Comparison of ENCODE assay signal across 8 cellular contexts in the genomic region with DNA sequence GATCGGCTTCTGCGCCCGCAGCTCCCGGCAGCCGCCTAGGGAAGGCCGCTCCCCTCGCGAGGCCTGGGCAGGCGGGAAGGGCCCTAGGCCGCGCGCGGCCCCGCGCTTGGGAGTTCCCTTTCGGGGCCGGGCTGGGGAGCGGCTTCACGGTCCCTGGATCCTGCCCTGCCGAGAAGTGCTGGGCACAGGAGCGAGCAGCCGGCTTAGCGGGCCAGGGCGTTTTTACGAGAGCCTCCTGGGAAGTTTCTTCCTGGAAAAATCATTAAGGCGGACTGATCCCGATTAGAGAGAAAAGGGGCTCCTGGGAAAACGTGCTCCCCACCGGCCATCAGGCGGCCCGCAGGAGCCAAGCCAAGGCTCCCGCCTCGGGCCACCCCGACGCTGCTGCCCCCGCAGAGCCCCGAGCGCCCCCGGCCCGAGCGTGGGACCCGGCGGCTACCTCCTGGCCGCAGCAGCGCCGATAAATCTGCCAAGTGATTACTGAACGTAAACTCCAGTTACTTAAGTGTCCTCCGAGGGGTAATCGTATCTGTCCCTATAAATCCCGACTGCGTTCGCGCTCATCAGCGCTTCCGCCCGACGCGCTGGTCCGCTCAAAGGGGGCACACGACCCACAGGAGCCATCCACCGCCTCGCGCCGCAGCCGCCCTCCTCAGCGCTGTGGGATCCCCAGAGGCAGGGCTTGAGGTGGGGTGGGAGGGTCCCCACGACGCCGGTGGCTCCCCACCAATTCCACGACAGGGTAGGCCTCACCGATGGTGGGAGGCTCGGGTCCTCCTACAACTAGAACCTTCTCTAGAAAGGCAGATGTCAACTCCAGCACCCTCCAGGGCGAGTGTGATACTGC. TPM values are rescaled to one million over a fixed set of nuclear protein-coding genes. Genes with fewer than 3 reads are reported as not detected.
A peak's percentile ranks its signal among the peaks of the same experiment; 100 is the strongest.
DNase-seq lines count a peak whose midpoint lies in the region; ATAC-seq and TF ChIP-seq lines count a peak whose summit lies in the region.

No MANE protein-coding gene starts in this region.

- intact Hi-C loops in activated B cell treated with CpG ODN at 0.5 μM for 24 hours (cut with micrococcal nuclease) (no loop called here), right cardiac atrium (cut with DNase I) (no loop called here)

- H3K9me3 ChIP-seq in right cardiac atrium (ENCODE audit: control insufficient read depth, low read length) (no peaks in the 10 kb centered on the region), SJCRH30 (replicated peaks) (no peaks in the 10 kb centered on the region)

- peak overlapping the region; percentile 49 for H3K4me3 ChIP-seq in right cardiac atrium (ENCODE audit: low read length)
- H3K4me3 ChIP-seq in SJCRH30, result no peak overlapping the region

- H3K27ac ChIP-seq in right cardiac atrium (ENCODE audit: low read length) (no peak overlapping the region), SJCRH30 (no peak overlapping the region)

- H3K27me3 Mint-ChIP-seq in activated B cell treated with CpG ODN at 0.5 μM for 24 hours, result peaks cover 57% of the 10 kb centered on the region

- H3K36me3 Mint-ChIP-seq in activated B cell treated with CpG ODN at 0.5 μM for 24 hours (ENCODE audit: low read depth), result no peaks in the 10 kb centered on the region

- H3K27me3 ChIP-seq in right cardiac atrium (ENCODE audit: control insufficient read depth, insufficient read depth) (peaks cover 3% of the 10 kb centered on the region), SJCRH30 (no peaks in the 10 kb centered on the region; the same call in 1 of the 2 replicates)

- DNase-seq in DMS79 treated with DMSO at 0.1 percent for 48 hours (lab: John Stamatoyannopoulos, UW), result peak; percentile 58
- DNase-seq in DMS79 (lab: John Stamatoyannopoulos, UW), result no peak
- peak; percentile 18 for DNase-seq in activated B cell treated with CpG ODN at 0.5 μM for 24 hours
- DNase-seq in right cardiac atrium, result no peak
- DNase-seq in stimulated activated CD8-positive, alpha-beta memory T cell treated with anti-CD3 and anti-CD28 coated beads, Interleukin-4, amount 100 ng/mL, for 48 hours, result peak; percentile 27
- DNase-seq in SJCRH30, result no peak

- peaks cover 4% of the 10 kb centered on the region for H3K9me3 Mint-ChIP-seq in activated B cell treated with CpG ODN at 0.5 μM for 24 hours

- H3K4me3 Mint-ChIP-seq in activated B cell treated with CpG ODN at 0.5 μM for 24 hours, result peak overlapping the region; percentile 72

- no peaks in the 10 kb centered on the region for H3K36me3 ChIP-seq in SJCRH30

- WGBS in right cardiac atrium, result 3% methylated on average over 73 of the region's 73 CpGs

- CTCF ChIA-PET in activated B cell treated with CpG ODN at 0.5 μM for 24 hours (lab: Charles Lee), result no interaction called here

- H3K4me1 ChIP-seq in right cardiac atrium (ENCODE audit: control insufficient read depth, insufficient read depth, low read length) (peaks cover 6% of the 10 kb centered on the region), SJCRH30 (no peaks in the 10 kb centered on the region)

- peak overlapping the region; percentile 37 for H3K27ac Mint-ChIP-seq in activated B cell treated with CpG ODN at 0.5 μM for 24 hours

- ATAC-seq in activated B cell treated with CpG ODN at 0.5 μM for 24 hours (ENCODE audit: low read depth), result no peak
- peak; percentile 36 to 81 for ATAC-seq in right cardiac atrium
- no peak for ATAC-seq in GM18858 (IDR thresholded peaks at IDR 0.05; ENCODE audit: unreplicated experiment)
- no peak for ATAC-seq in HG02973 (IDR thresholded peaks at IDR 0.05; ENCODE audit: unreplicated experiment)

- H3K4me1 Mint-ChIP-seq in activated B cell treated with CpG ODN at 0.5 μM for 24 hours, result peaks cover 19% of the 10 kb centered on the region

- POLR2A ChIA-PET in activated B cell treated with CpG ODN at 0.5 μM for 24 hours (lab: Charles Lee), result no interaction called here

- no peak for TF ChIP-seq CTCF in activated B cell treated with CpG ODN at 0.5 μM for 24 hours (IDR thresholded peaks at IDR 0.05)

RNA-seq across cellular contexts. Expression of a gene that starts 2.8 kb away (rescaled TPM):
- total RNA-seq in activated B cell treated with CpG ODN at 0.5 μM for 24 hours (not detected in 2 replicates), right cardiac atrium (not detected)
- not detected for polyA plus RNA-seq in right cardiac atrium
- total RNA-seq in SJCRH30 (2014; rRNA removed; shearing (Covaris generic)), result 1.1 and 1.2 TPM in 2 replicates

RNA-seq across cellular contexts. Expression of a gene that starts 12.8 kb away (rescaled TPM):
- total RNA-seq in activated B cell treated with CpG ODN at 0.5 μM for 24 hours (not detected in 2 replicates), right cardiac atrium (not detected)
- polyA plus RNA-seq in right cardiac atrium, result not detected
- total RNA-seq in SJCRH30 (2014; rRNA removed; shearing (Covaris generic)), result 2.7 and 3.1 TPM in 2 replicates

Comparison
In these comparisons a context has a peak if more than half of its experiments do, and no peak if none do; other contexts are left out.
1. DNase-seq: peak in DMS79 treated with DMSO at 0.1 percent for 48 hours (single experiment), activated B cell treated with CpG ODN at 0.5 μM for 24 hours (single experiment) and stimulated activated CD8-positive, alpha-beta memory T cell treated with anti-CD3 and anti-CD28 coated beads, Interleukin-4, amount 100 ng/mL, for 48 hours (single experiment); none in DMS79 (single experiment), right cardiac atrium (0 of 3) and SJCRH30 (0 of 2).
2. ATAC-seq: peak in right cardiac atrium (2 of 2); none in activated B cell treated with CpG ODN at 0.5 μM for 24 hours (single experiment), GM18858 (single experiment) and HG02973 (single experiment).